ENCODE assay signal across 22 cellular contexts in the genomic region with DNA sequence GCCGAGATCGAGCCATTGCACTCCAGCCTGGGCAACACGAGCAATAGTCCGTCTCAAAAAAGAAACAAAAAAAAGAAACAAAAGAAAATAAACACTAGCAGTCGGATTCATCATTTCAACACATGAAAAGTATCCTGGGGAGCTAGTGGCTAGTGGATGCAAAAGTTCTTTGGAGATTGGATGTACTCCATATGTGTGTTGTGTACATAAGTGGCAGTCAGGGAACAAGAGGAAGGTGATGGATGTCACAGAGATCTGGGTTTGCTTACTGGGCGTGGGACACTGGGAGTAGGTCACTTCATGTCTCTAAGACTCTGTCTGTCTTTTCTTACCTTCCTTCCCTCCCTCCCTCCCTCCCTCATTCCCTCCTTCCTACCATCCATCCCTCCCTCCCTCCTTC. TPM values are rescaled to one million over a fixed set of nuclear protein-coding genes. Genes with fewer than 3 reads are reported as not detected.
DNase-seq lines count a peak whose midpoint lies in the region; ATAC-seq, FAIRE-seq and TF ChIP-seq lines count a peak whose summit lies in the region.
"Had no signal": no experiment of that assay in that cellular context is flagged by ENCODE, and none has a peak within 500 bp of the region (broad histone marks: within the 10 kb centered on the region; RNA-seq: fewer than 3 reads in every experiment).

No MANE protein-coding gene starts in this region.

- no peak overlapping the region for H3K4me3 Mint-ChIP-seq in astrocyte (ENCODE audit: unreplicated experiment)
- H3K4me3 Mint-ChIP-seq: B cell, CD14-positive monocyte had no signal

- intact Hi-C loops in left colon (cut with DNase I, micrococcal nuclease): no loop called here

- no peak for ATAC-seq in activated CD4-positive, CD25-positive, alpha-beta regulatory T cell treated with anti-CD3 and anti-CD28 coated beads, Interleukin-2, amount 50 U/mL, for 24 hours
- peak; percentile 83 for ATAC-seq in left colon
- ATAC-seq in GM18873 (IDR thresholded peaks at IDR 0.05; ENCODE audit: low FRiP score, unreplicated experiment): no peak

- H3K27ac Mint-ChIP-seq in astrocyte (ENCODE audit: unreplicated experiment): no peak overlapping the region
- H3K27ac Mint-ChIP-seq: B cell had no signal

- no peaks in the 10 kb centered on the region for H3K4me1 ChIP-seq in astrocyte (ENCODE audit: insufficient read depth, low read length)
- H3K4me1 ChIP-seq: Peyer's patch had no signal

- DNase-seq in activated CD4-positive, CD25-positive, alpha-beta regulatory T cell treated with anti-CD3 and anti-CD28 coated beads, Interleukin-2, amount 50 U/mL, for 72 hours: peak; percentile 2
- no peak for DNase-seq in astrocyte (ENCODE audit: low read depth)
- DNase-seq in left colon: no peak
- DNase-seq in urothelium cell line (ENCODE audit: low spot score): no peak
- DNase-seq in SW 1271 (lab: John Stamatoyannopoulos, UW): no peak
- DNase-seq in hippocampal formation (lab: John Stamatoyannopoulos, UW): no peak
- DNase-seq: EL, GF-D8, MM.1S, NCI-H1105, NCI-H2029 treated with DMSO at 0.1 percent for 48 hours, NCI-H2171, NCI-H345, NCI-H524, NCI-H82, Peyer's patch had no signal

- H3K9me3 Mint-ChIP-seq in astrocyte (ENCODE audit: unreplicated experiment): peaks cover 3% of the 10 kb centered on the region

- H3K27ac ChIP-seq in astrocyte (ENCODE audit: low read depth, low read length): no peak overlapping the region
- H3K27ac ChIP-seq: Peyer's patch had no signal

- no peak overlapping the region for H2AFZ ChIP-seq in astrocyte (ENCODE audit: low read depth, low read length)

- H3K9ac ChIP-seq in astrocyte (ENCODE audit: low read length): no peak overlapping the region

- TF ChIP-seq CTCF in astrocyte (IDR thresholded peaks at IDR 0.05; ENCODE audit: insufficient read depth, low read depth, low read length): no peak

- H3K36me3 Mint-ChIP-seq in astrocyte (ENCODE audit: low read depth, unreplicated experiment): peaks cover 20% of the 10 kb centered on the region
- H3K36me3 Mint-ChIP-seq: CD14-positive monocyte had no signal

- no peak overlapping the region for H3K4me2 ChIP-seq in astrocyte (ENCODE audit: low read length)

- no peaks in the 10 kb centered on the region for H3K27me3 ChIP-seq in astrocyte (ENCODE audit: insufficient read depth, low read length)
- H3K27me3 ChIP-seq: Peyer's patch had no signal

- peaks cover 86% of the 10 kb centered on the region for H4K20me1 ChIP-seq in astrocyte (ENCODE audit: insufficient read depth, low read length)

- H3K9me3 ChIP-seq in astrocyte (ENCODE audit: insufficient read depth, low read depth, low read length): no peaks in the 10 kb centered on the region
- H3K9me3 ChIP-seq: Peyer's patch had no signal

- H3K36me3 ChIP-seq in astrocyte (ENCODE audit: insufficient read depth, low read length): peaks cover 10% of the 10 kb centered on the region
- H3K36me3 ChIP-seq: Peyer's patch had no signal

- peaks cover 12% of the 10 kb centered on the region for H3K4me1 Mint-ChIP-seq in astrocyte (ENCODE audit: low read depth, unreplicated experiment)
- H3K4me1 Mint-ChIP-seq: B cell had no signal

- peaks cover 78% of the 10 kb centered on the region for H3K79me2 ChIP-seq in astrocyte (ENCODE audit: insufficient read depth, low read length)

- FAIRE-seq in astrocyte (lab: Jason Lieb, UNC): peak; percentile 50
- FAIRE-seq in urothelium cell line (lab: Jason Lieb, UNC): peak; percentile 86
- FAIRE-seq: A204.1, H54 had no signal

- no peaks in the 10 kb centered on the region for H3K27me3 Mint-ChIP-seq in astrocyte (ENCODE audit: low read depth, unreplicated experiment)
- H3K27me3 Mint-ChIP-seq: B cell had no signal

- H3K4me3 ChIP-seq in astrocyte (ENCODE audit: insufficient read depth, low read depth, low read length): no peak overlapping the region
- H3K4me3 ChIP-seq: Peyer's patch had no signal

RNA-seq across cellular contexts. Expression of a gene that starts 35.4 kb away (rescaled TPM):
- 361 and 588 TPM in 2 replicates for total RNA-seq in astrocyte
- total RNA-seq in left colon: 10 to 100 TPM in 1 of 2 donors, 1 to 10 TPM in 1; 5.1 to 12.4 TPM

Comparison
In these comparisons a context has a peak if more than half of its experiments do, and no peak if none do; other contexts are left out.
1. RNA of a gene that starts 35.4 kb away (total RNA-seq): 361 to 588 TPM in astrocyte; 5.1 to 12.4 TPM in left colon; every median in the first group is over 10 times any median in the second.